ENCODE assay signal across 11 cellular contexts in the genomic region with DNA sequence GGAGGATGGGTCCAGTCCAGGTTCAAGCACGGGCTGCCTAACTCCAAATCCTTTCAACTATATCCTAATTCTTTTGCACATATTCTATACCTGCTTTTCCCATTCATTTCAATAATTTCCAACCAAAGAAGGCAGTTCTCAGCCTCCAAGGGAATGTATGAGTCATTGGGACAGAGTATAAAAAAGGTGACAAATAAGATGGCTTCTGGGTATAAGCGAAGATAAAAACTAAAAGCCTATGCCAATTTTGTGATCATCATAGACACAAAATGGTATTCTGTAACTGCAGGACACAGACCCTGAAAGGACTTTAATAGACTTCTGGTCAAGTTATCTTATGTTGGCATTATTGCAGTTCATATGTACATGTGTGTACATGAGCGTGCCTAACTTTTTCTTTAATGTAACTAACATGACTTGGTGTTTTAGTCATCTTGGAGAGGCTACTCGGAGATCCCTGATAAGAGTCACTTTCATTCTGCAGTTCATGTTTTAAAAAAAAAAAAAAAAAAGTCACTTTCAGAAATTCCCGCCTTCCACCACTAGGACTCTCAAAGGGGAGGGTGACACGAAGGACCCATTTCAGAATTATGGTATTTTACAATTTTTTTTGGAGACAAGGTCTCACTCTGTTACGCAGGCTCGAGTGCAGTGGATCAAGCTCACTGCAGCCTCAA. TPM values are rescaled to one million over a fixed set of nuclear protein-coding genes. Genes with fewer than 3 reads are reported as not detected.
DNase-seq lines count a peak whose midpoint lies in the region; ATAC-seq and TF ChIP-seq lines count a peak whose summit lies in the region.
"Had no signal": no experiment of that assay in that cellular context is flagged by ENCODE, and none has a peak within 500 bp of the region (broad histone marks: within the 10 kb centered on the region; RNA-seq: fewer than 3 reads in every experiment).

No MANE protein-coding gene starts in this region.

- no peaks in the 10 kb centered on the region for H3K27me3 Mint-ChIP-seq in T-cell

- H3K27ac Mint-ChIP-seq in T-cell: peak overlapping the region; percentile 93 to 94

- no peak overlapping the region for H3K4me3 Mint-ChIP-seq in T-cell

- H3K9me3 Mint-ChIP-seq in T-cell: no peaks in the 10 kb centered on the region

- peaks cover 20 to 35% (median 28%) of the 10 kb centered on the region in 3 donors for H3K4me1 Mint-ChIP-seq in T-cell

- POLR2A ChIA-PET in T-cell (lab: Charles Lee): interaction anchor here in 1 of 2 donors (1.1 kb wide), 1 partner anchor 21 kb away, joined by 5 read pairs; no protein-coding TSS in a partner anchor

- peak; percentile 39 for TF ChIP-seq CTCF in AG09309 (IDR thresholded peaks at IDR 0.05; ENCODE audit: control insufficient read depth, insufficient read depth, low read depth, low read length, missing control alignments)
- TF ChIP-seq CTCF in fibroblast of the aortic adventitia (IDR thresholded peaks at IDR 0.05; ENCODE audit: insufficient read depth, low read length): peak; percentile 52

- DNase-seq in AG09309 (ENCODE audit: low read depth): no peak
- peak; percentile 62 for DNase-seq in ELR (ENCODE audit: low read depth)
- DNase-seq in T-cell: no peak
- peak; percentile 25 for DNase-seq in fibroblast of the aortic adventitia (ENCODE audit: low read depth)
- DNase-seq in NCI-H146 (lab: John Stamatoyannopoulos, UW): no peak
- no peak for DNase-seq in cerebellum (ENCODE audit: low spot score)
- DNase-seq: NCI-H1694 had no signal

- ATAC-seq in T-cell (replicated peaks in 1 of 4) (peak in 1 of 4 experiments; percentile 24), GM21619 (IDR thresholded peaks at IDR 0.05; ENCODE audit: unreplicated experiment) (no peak), HG03565 (IDR thresholded peaks at IDR 0.05; ENCODE audit: unreplicated experiment) (no peak)

- no peak overlapping the region for H3K4me3 ChIP-seq in AG09309 (ENCODE audit: control insufficient read depth, low read depth, low read length)
- H3K4me3 ChIP-seq in fibroblast of the aortic adventitia (ENCODE audit: low read depth, low read length): no peak overlapping the region
- H3K4me3 ChIP-seq: coronary artery had no signal

- peaks cover 41% of the 10 kb centered on the region for H3K36me3 Mint-ChIP-seq in T-cell

- CTCF ChIA-PET in T-cell (lab: Charles Lee): interaction anchor here (0.5 to 0.7 kb wide), 3 partner anchors 19 to 163 kb away, joined by 3 read pairs; no protein-coding TSS in a partner anchor

RNA-seq across cellular contexts. Expression of a gene that starts 17.3 kb away (rescaled TPM):
- total RNA-seq in T-cell (10 to 100 TPM; 66.3 to 77.2 (median 73.3) TPM), fibroblast of the aortic adventitia (ENCODE audit: low replicate concordance) (9.1 and 28.1 TPM in 2 replicates), cerebellum (24.0 TPM)

RNA-seq across cellular contexts. Expression of a gene that starts 45.3 kb away (rescaled TPM):
- total RNA-seq in T-cell (not detected), fibroblast of the aortic adventitia (ENCODE audit: low replicate concordance) (2.9 TPM in 1 of 2 replicates, not detected in the other), cerebellum (58.7 TPM)

RNA-seq across cellular contexts. Expression of a gene that starts 51.5 kb away (rescaled TPM):
- not detected for total RNA-seq in T-cell
- total RNA-seq in fibroblast of the aortic adventitia (ENCODE audit: low replicate concordance): 1.1 TPM in 1 of 2 replicates, not detected in the other
- not detected for total RNA-seq in cerebellum
- total RNA-seq: T-helper 2 cell treated with Interferon-gamma antibody and Interleukin-4, amounts not matched to agents 100 ng/mL and 5 ng/mL, for 36 hours had no signal

Comparison
In these comparisons a context has a peak if more than half of its experiments do, and no peak if none do; other contexts are left out.
1. DNase-seq: peak in ELR (single experiment) and fibroblast of the aortic adventitia (single experiment); none in AG09309 (single experiment), T-cell (0 of 34), NCI-H146 (single experiment) and cerebellum (single experiment).
2. RNA of a gene that starts 45.3 kb away (total RNA-seq): 58.7 TPM in cerebellum (single experiment); not detected in T-cell and 2.9 TPM in fibroblast of the aortic adventitia; every median in the first group is over 10 times any median in the second.